In genomic region chr3:16442730-16443129, GRCh38 we compare ENCODE assay signal across 30 cellular contexts.
"Had no signal": no experiment of that assay in that cellular context is flagged by ENCODE, and none has a peak within 500 bp of the region (broad histone marks: within the 10 kb centered on the region; RNA-seq: fewer than 3 reads in every experiment).

No MANE protein-coding gene starts in this region.

- H3K4me1 ChIP-seq: parathyroid adenoma, prostate gland had no signal

- ATAC-seq: effector memory CD8-positive, alpha-beta T cell; left ventricle myocardium superior; mucosa of descending colon; natural killer cell treated with Interleukin-12 subunit alpha and Interleukin-12 subunit beta and Interleukin-15 and Interleukin-18, amount 100 ng/mL, for 72 hours; sciatic nerve; stimulated activated memory B cell treated with anti-CD40 and anti-IgM and Interleukin-4, amounts not matched to agents 10 μg/mL and 1 μg/mL and 100 μg/mL, for 72 hours had no signal

- H3K4me3 ChIP-seq: esophagus squamous epithelium, lung, mucosa of descending colon, prostate gland, right atrium auricular region, smooth muscle cell, thoracic aorta, tibial nerve, upper lobe of left lung had no signal

- H3K36me3 ChIP-seq: esophagus squamous epithelium, neutrophil, prostate gland, right atrium auricular region, thoracic aorta, tibial nerve, upper lobe of left lung had no signal

- DNase-seq: cortex of kidney; effector memory CD8-positive, alpha-beta T cell; erythroblast; esophagus squamous epithelium; foreskin melanocyte; head of caudate nucleus; left ventricle myocardium superior; mucosa of descending colon; naive B cell; stimulated activated CD4-positive, alpha-beta T cell treated with anti-CD3 and anti-CD28 coated beads, Interleukin-12 subunit alpha, Interleukin-12 subunit beta, amount 100 ng/mL, for 4 hours; stimulated activated CD4-positive, alpha-beta T cell treated with anti-CD3 and anti-CD28 coated beads, Interleukin-2, amount 100 ng/mL, for 24 hours; stimulated activated CD4-positive, alpha-beta T cell treated with anti-CD3 and anti-CD28 coated beads, Interleukin-4, amount 100 ng/mL, for 4 hours; upper lobe of left lung had no signal

- H3K27ac Mint-ChIP-seq: memory B cell; mesothelial cell of epicardium; stimulated activated memory B cell treated with anti-CD40 and anti-IgM and Interleukin-4, amounts not matched to agents 10 μg/mL and 1 μg/mL and 100 μg/mL, for 72 hours; stimulated activated naive CD8-positive, alpha-beta T cell treated with anti-CD3 and anti-CD28 coated beads, Interleukin-15, Interleukin-2, amounts not matched to agents 100 ng/mL and 50 ng/mL, for 24 hours had no signal

- H3K27me3 ChIP-seq: esophagus squamous epithelium, neutrophil, right atrium auricular region, tibial nerve, upper lobe of left lung had no signal

- H3K9me3 ChIP-seq: esophagus squamous epithelium, mucosa of descending colon, neutrophil, prostate gland, right atrium auricular region, thoracic aorta, tibial nerve, upper lobe of left lung had no signal

- H2AFZ ChIP-seq: parathyroid adenoma had no signal

- FAIRE-seq: keratinocyte, urothelium cell line had no signal

- H3K9ac ChIP-seq: parathyroid adenoma had no signal

- H3K4me2 ChIP-seq: smooth muscle cell had no signal

- H3K36me3 Mint-ChIP-seq: mesothelial cell of epicardium had no signal

- H3K9me3 Mint-ChIP-seq: natural killer cell treated with Interleukin-12 subunit alpha and Interleukin-12 subunit beta and Interleukin-15 and Interleukin-18, amount 100 ng/mL, for 72 hours; stimulated activated naive CD8-positive, alpha-beta T cell treated with anti-CD3 and anti-CD28 coated beads, Interleukin-15, Interleukin-2, amounts not matched to agents 100 ng/mL and 50 ng/mL, for 24 hours had no signal

- H3K27ac ChIP-seq: esophagus squamous epithelium, neutrophil, parathyroid adenoma, prostate gland, right atrium auricular region, upper lobe of left lung had no signal

- H3K27me3 Mint-ChIP-seq: effector memory CD8-positive, alpha-beta T cell; naive B cell; natural killer cell treated with Interleukin-12 subunit alpha and Interleukin-12 subunit beta and Interleukin-15 and Interleukin-18, amount 100 ng/mL, for 72 hours; stimulated activated naive CD8-positive, alpha-beta T cell treated with anti-CD3 and anti-CD28 coated beads, Interleukin-15, Interleukin-2, amounts not matched to agents 100 ng/mL and 50 ng/mL, for 24 hours had no signal

- H3K4me3 Mint-ChIP-seq: effector memory CD8-positive, alpha-beta T cell; memory B cell; mesothelial cell of epicardium; naive B cell; natural killer cell treated with Interleukin-12 subunit alpha and Interleukin-12 subunit beta and Interleukin-15 and Interleukin-18, amount 100 ng/mL, for 72 hours; neural crest cell; stimulated activated memory B cell treated with anti-CD40 and anti-IgM and Interleukin-4, amounts not matched to agents 10 μg/mL and 1 μg/mL and 100 μg/mL, for 72 hours; stimulated activated naive CD8-positive, alpha-beta T cell treated with anti-CD3 and anti-CD28 coated beads, Interleukin-15, Interleukin-2, amounts not matched to agents 100 ng/mL and 50 ng/mL, for 24 hours had no signal

- H3K79me2 ChIP-seq: parathyroid adenoma had no signal

- H3K4me1 Mint-ChIP-seq: neural crest cell had no signal
